Comparison of ENCODE assay signal across 12 cellular contexts in genomic region chr6:31952890-31953289, GRCh38. TPM values are rescaled to one million over a fixed set of nuclear protein-coding genes. Genes with fewer than 3 reads are reported as not detected.
DNase-seq lines count a peak whose midpoint lies in the region; ATAC-seq lines count a peak whose summit lies in the region.
"Had no signal": no experiment of that assay in that cellular context is flagged by ENCODE, and none has a peak within 500 bp of the region (broad histone marks: within the 10 kb centered on the region; RNA-seq: fewer than 3 reads in every experiment).

No MANE protein-coding gene starts in this region.

- peaks cover 46% of the 10 kb centered on the region for H3K36me3 ChIP-seq in CD4-positive, CD25-positive, alpha-beta regulatory T cell (ENCODE audit: control insufficient read depth, insufficient read depth, low read length)
- H3K36me3 ChIP-seq in naive thymus-derived CD4-positive, alpha-beta T cell (ENCODE audit: control insufficient read depth in 2 of 3, insufficient read depth in 3 of 3, low read length in 3 of 3) = peaks cover 20 to 65% (median 23%) of the 10 kb centered on the region in 3 experiments

- POLR2A ChIA-PET in naive thymus-derived CD4-positive, alpha-beta T cell (lab: Charles Lee) = interaction anchor here (0.5 to 1.1 kb wide), 2 partner anchors 18 to 24 kb away, joined by 3 to 6 read pairs; no protein-coding TSS in a partner anchor

- H3K4me1 Mint-ChIP-seq in CD4-positive, CD25-positive, alpha-beta regulatory T cell = peaks cover 0 to 16% (median 10%) of the 10 kb centered on the region in 4 donors
- H3K4me1 Mint-ChIP-seq in T-helper 17 cell = peaks cover 6% of the 10 kb centered on the region
- H3K4me1 Mint-ChIP-seq in naive thymus-derived CD4-positive, alpha-beta T cell = peaks cover 6 to 13% (median 9%) of the 10 kb centered on the region in 7 donors

- H3K36me3 Mint-ChIP-seq in CD4-positive, CD25-positive, alpha-beta regulatory T cell = peaks cover 33% of the 10 kb centered on the region
- peaks cover 7% of the 10 kb centered on the region for H3K36me3 Mint-ChIP-seq in T-helper 17 cell (ENCODE audit: low read depth)
- peaks cover 16 to 25% (median 18%) of the 10 kb centered on the region in 5 donors for H3K36me3 Mint-ChIP-seq in naive thymus-derived CD4-positive, alpha-beta T cell

- H3K27me3 Mint-ChIP-seq in CD4-positive, CD25-positive, alpha-beta regulatory T cell = no peaks in the 10 kb centered on the region
- H3K27me3 Mint-ChIP-seq in T-helper 17 cell = no peaks in the 10 kb centered on the region
- H3K27me3 Mint-ChIP-seq in naive thymus-derived CD4-positive, alpha-beta T cell = no peaks in the 10 kb centered on the region
- H3K27me3 Mint-ChIP-seq: activated CD8-positive, alpha-beta memory T cell treated with anti-CD3 and anti-CD28 coated beads, Interleukin-2, amount 10 ng/mL, durations not matched to agents 7 days and 5 days; activated naive CD4-positive, alpha-beta T cell treated with anti-CD3 and anti-CD28 coated beads, Interleukin-2, amount 10 ng/mL, durations not matched to agents 7 days and 5 days had no signal

- no peak overlapping the region for H3K4me3 ChIP-seq in CD4-positive, CD25-positive, alpha-beta regulatory T cell (ENCODE audit: low read depth, low read length)
- no peak overlapping the region for H3K4me3 ChIP-seq in naive thymus-derived CD4-positive, alpha-beta T cell (ENCODE audit: low read length)
- H3K4me3 ChIP-seq: SJSA1 had no signal

- H3K9me3 ChIP-seq in CD4-positive, CD25-positive, alpha-beta regulatory T cell (ENCODE audit: control insufficient read depth in 2 of 2, low read length in 2 of 2) = no peaks in the 10 kb centered on the region
- H3K9me3 ChIP-seq in T-helper 17 cell (ENCODE audit: control insufficient read depth, low read length, poor library complexity, severe bottlenecking) = no peaks in the 10 kb centered on the region
- H3K9me3 ChIP-seq in naive thymus-derived CD4-positive, alpha-beta T cell (ENCODE audit: control insufficient read depth in 2 of 3, low read length in 3 of 3) = no peaks in the 10 kb centered on the region
- H3K9me3 ChIP-seq: SJSA1 had no signal

- H3K4me1 ChIP-seq in CD4-positive, CD25-positive, alpha-beta regulatory T cell (ENCODE audit: control insufficient read depth, insufficient read depth, low read length, poor library complexity, severe bottlenecking) = peaks cover 7% of the 10 kb centered on the region
- peaks cover 3 to 5% of the 10 kb centered on the region in 2 donors for H3K4me1 ChIP-seq in naive thymus-derived CD4-positive, alpha-beta T cell (ENCODE audit: control insufficient read depth in 2 of 2, insufficient read depth in 2 of 2, low read length in 2 of 2)

- DNase-seq in CD4-positive, CD25-positive, alpha-beta regulatory T cell = no peak
- DNase-seq in T-helper 17 cell (no peak), iPS-NIHi7 (ENCODE audit: extremely low spot score) (no peak), retina (no peak), SW480 (ENCODE audit: low spot score) (no peak)
- DNase-seq in naive thymus-derived CD4-positive, alpha-beta T cell = no peak
- DNase-seq: DMS153, NCI-H187, occipital lobe had no signal

- H3K4me3 Mint-ChIP-seq in CD4-positive, CD25-positive, alpha-beta regulatory T cell = no peak overlapping the region
- no peak overlapping the region for H3K4me3 Mint-ChIP-seq in T-helper 17 cell
- H3K4me3 Mint-ChIP-seq in naive thymus-derived CD4-positive, alpha-beta T cell = no peak overlapping the region
- H3K4me3 Mint-ChIP-seq: activated CD8-positive, alpha-beta memory T cell treated with anti-CD3 and anti-CD28 coated beads, Interleukin-2, amount 10 ng/mL, durations not matched to agents 7 days and 5 days; activated naive CD4-positive, alpha-beta T cell treated with anti-CD3 and anti-CD28 coated beads, Interleukin-2, amount 10 ng/mL, durations not matched to agents 7 days and 5 days had no signal

- H3K9me3 Mint-ChIP-seq in CD4-positive, CD25-positive, alpha-beta regulatory T cell = no peaks in the 10 kb centered on the region
- no peaks in the 10 kb centered on the region for H3K9me3 Mint-ChIP-seq in naive thymus-derived CD4-positive, alpha-beta T cell
- H3K9me3 Mint-ChIP-seq: activated naive CD4-positive, alpha-beta T cell treated with anti-CD3 and anti-CD28 coated beads, Interleukin-2, amount 10 ng/mL, durations not matched to agents 7 days and 5 days had no signal

- ATAC-seq in CD4-positive, CD25-positive, alpha-beta regulatory T cell (ENCODE audit: low read depth in 2 of 2) = no peak
- ATAC-seq in T-helper 17 cell = no peak
- ATAC-seq in naive thymus-derived CD4-positive, alpha-beta T cell = no peak

- peak overlapping the region in 2 of 3 donors; percentile 12 to 52 for H3K27ac Mint-ChIP-seq in CD4-positive, CD25-positive, alpha-beta regulatory T cell
- peak overlapping the region; percentile 62 for H3K27ac Mint-ChIP-seq in T-helper 17 cell
- peak overlapping the region in 5 of 9 donors; percentile 43 to 75 (median 52) for H3K27ac Mint-ChIP-seq in naive thymus-derived CD4-positive, alpha-beta T cell
- H3K27ac Mint-ChIP-seq: activated CD8-positive, alpha-beta memory T cell treated with anti-CD3 and anti-CD28 coated beads, Interleukin-2, amount 10 ng/mL, durations not matched to agents 7 days and 5 days; activated naive CD4-positive, alpha-beta T cell treated with anti-CD3 and anti-CD28 coated beads, Interleukin-2, amount 10 ng/mL, durations not matched to agents 7 days and 5 days had no signal

- no peaks in the 10 kb centered on the region for H3K27me3 ChIP-seq in CD4-positive, CD25-positive, alpha-beta regulatory T cell (ENCODE audit: control insufficient read depth, insufficient read depth, low read length)
- no peaks in the 10 kb centered on the region for H3K27me3 ChIP-seq in naive thymus-derived CD4-positive, alpha-beta T cell (ENCODE audit: control insufficient read depth in 2 of 2, insufficient read depth in 2 of 2, low read length in 2 of 2)
- H3K27me3 ChIP-seq: SJSA1 had no signal

- H3K27ac ChIP-seq in CD4-positive, CD25-positive, alpha-beta regulatory T cell (ENCODE audit: insufficient read depth, low read length, poor library complexity, severe bottlenecking) = no peak overlapping the region
- H3K27ac ChIP-seq in naive thymus-derived CD4-positive, alpha-beta T cell (ENCODE audit: low read depth, low read length) = no peak overlapping the region
- H3K27ac ChIP-seq: SJSA1 had no signal

- CTCF ChIA-PET in naive thymus-derived CD4-positive, alpha-beta T cell (lab: Charles Lee) = interaction anchor here (0.6 to 1.7 kb wide), 9 partner anchors 9 to 224 kb away, joined by 3 to 5 read pairs (median 3); partner anchors contain the start of genes DDAH2 and EHMT2

- intact Hi-C loops in naive thymus-derived CD4-positive, alpha-beta T cell (cut with micrococcal nuclease) = loop anchor here in 1 of 2 donors (1.0 kb wide), 1 partner anchor 407 kb away; the partner anchor contains the start of gene ATP6V1G2

RNA-seq across cellular contexts. Expression of gene NELFE, which starts 5.9 kb away (rescaled TPM):
- total RNA-seq in CD4-positive, CD25-positive, alpha-beta regulatory T cell = 51.4 TPM
- 10 to 100 TPM; 52.9 to 62.3 (median 60.5) TPM for polyA plus RNA-seq in CD4-positive, CD25-positive, alpha-beta regulatory T cell
- total RNA-seq in T-helper 17 cell = 10 to 100 TPM; 45.8 to 46.2 TPM
- total RNA-seq in naive thymus-derived CD4-positive, alpha-beta T cell = 10 to 100 TPM; 47.5 to 71.7 (median 59.1) TPM
- polyA plus RNA-seq in naive thymus-derived CD4-positive, alpha-beta T cell = 10 to 100 TPM; 56.5 to 76.6 TPM

RNA-seq across cellular contexts. Expression of gene SKIC2, which starts 6.1 kb away (rescaled TPM):
- 101 TPM for total RNA-seq in CD4-positive, CD25-positive, alpha-beta regulatory T cell
- polyA plus RNA-seq in CD4-positive, CD25-positive, alpha-beta regulatory T cell = 10 to 100 TPM; 16.2 to 20.9 (median 17.5) TPM
- total RNA-seq in T-helper 17 cell = 10 to 100 TPM; 85.5 to 94.5 TPM
- total RNA-seq in naive thymus-derived CD4-positive, alpha-beta T cell = 100 to 1,000 TPM in 3 of 5 experiments, 10 to 100 TPM in 2; 85.6 to 139 (median 101) TPM
- polyA plus RNA-seq in naive thymus-derived CD4-positive, alpha-beta T cell = 10 to 100 TPM; 20.1 to 23.5 TPM

RNA-seq across cellular contexts. Expression of gene CFB, which starts 7.0 kb away (rescaled TPM):
- total RNA-seq in CD4-positive, CD25-positive, alpha-beta regulatory T cell = 0.64 TPM
- polyA plus RNA-seq in CD4-positive, CD25-positive, alpha-beta regulatory T cell = 1 to 10 TPM in 3 of 4 donors, under 1 TPM in 1; 0.68 to 1.9 (median 1.6) TPM
- total RNA-seq in T-helper 17 cell = under 1 TPM in 1 of 2 donors, not detected in 1; 0.65 TPM
- total RNA-seq in naive thymus-derived CD4-positive, alpha-beta T cell = 1 to 10 TPM in 2 of 5 experiments, under 1 TPM in 1, not detected in 2; 0.56 to 1.4 (median 1.1) TPM
- polyA plus RNA-seq in naive thymus-derived CD4-positive, alpha-beta T cell = 1 to 10 TPM; 1.4 to 1.8 TPM

RNA-seq across cellular contexts. Expression of gene DXO, which starts 19.0 kb away (rescaled TPM):
- 47.7 TPM for total RNA-seq in CD4-positive, CD25-positive, alpha-beta regulatory T cell
- polyA plus RNA-seq in CD4-positive, CD25-positive, alpha-beta regulatory T cell = 10 to 100 TPM in 2 of 4 donors, 1 to 10 TPM in 2; 8.4 to 10.5 (median 9.6) TPM
- 10 to 100 TPM; 31.9 to 35.0 TPM for total RNA-seq in T-helper 17 cell
- 10 to 100 TPM; 19.3 to 44.3 (median 35.0) TPM for total RNA-seq in naive thymus-derived CD4-positive, alpha-beta T cell
- 10 to 100 TPM; 12.6 to 16.2 TPM for polyA plus RNA-seq in naive thymus-derived CD4-positive, alpha-beta T cell

RNA-seq across cellular contexts. Expression of gene C2, which starts 25.4 kb away (rescaled TPM):
- total RNA-seq in CD4-positive, CD25-positive, alpha-beta regulatory T cell = 1.3 TPM
- polyA plus RNA-seq in CD4-positive, CD25-positive, alpha-beta regulatory T cell = under 1 TPM in 1 of 4 donors, not detected in 3; 0.47 TPM
- total RNA-seq in T-helper 17 cell = 1 to 10 TPM in 1 of 2 donors, not detected in 1; 2.1 TPM
- 1 to 10 TPM in 4 of 5 experiments, under 1 TPM in 1; 0.89 to 8.2 (median 2.3) TPM for total RNA-seq in naive thymus-derived CD4-positive, alpha-beta T cell
- under 1 TPM in 1 of 2 donors, not detected in 1; 0.10 TPM for polyA plus RNA-seq in naive thymus-derived CD4-positive, alpha-beta T cell
